Comparison of ENCODE assay signal across 20 cellular contexts in genomic region chr13:75264611-75265010, GRCh38.
"Had no signal": no experiment of that assay in that cellular context is flagged by ENCODE, and none has a peak within 500 bp of the region (broad histone marks: within the 10 kb centered on the region; RNA-seq: fewer than 3 reads in every experiment).

No MANE protein-coding gene starts in this region.

- ATAC-seq: activated CD4-positive, alpha-beta T cell treated with anti-CD3 and anti-CD28 coated beads for 36 hours; activated naive CD8-positive, alpha-beta T cell treated with anti-CD3 and anti-CD28 coated beads, Interleukin-2, amount 50 U/mL, for 24 hours; activated T-cell treated with anti-CD3 and anti-CD28 coated beads, Interleukin-2, amount 50 U/mL, for 72 hours; body of pancreas; heart left ventricle; left lobe of liver; lower lobe of right lung; stimulated activated naive CD8-positive, alpha-beta T cell treated with anti-CD3 and anti-CD28 coated beads, Interleukin-15, Interleukin-2, amounts not matched to agents 100 U/mL and 50 U/mL, for 24 hours; upper lobe of right lung had no signal

- H3K4me1 Mint-ChIP-seq: activated B cell treated with CpG ODN at 0.5 μM for 24 hours; activated CD4-positive, alpha-beta T cell treated with anti-CD3 and anti-CD28 coated beads for 36 hours; activated naive CD8-positive, alpha-beta T cell treated with anti-CD3 and anti-CD28 coated beads, Interleukin-2, amount 50 U/mL, for 24 hours; naive B cell had no signal

- H3K27me3 Mint-ChIP-seq: activated B cell treated with CpG ODN at 0.5 μM for 24 hours; activated CD4-positive, alpha-beta T cell treated with anti-CD3 and anti-CD28 coated beads for 36 hours had no signal

- H3K4me3 Mint-ChIP-seq: activated B cell treated with CpG ODN at 0.5 μM for 24 hours; activated CD4-positive, alpha-beta T cell treated with anti-CD3 and anti-CD28 coated beads for 36 hours; activated naive CD4-positive, alpha-beta T cell treated with anti-CD3 and anti-CD28 coated beads for 36 hours; activated naive CD8-positive, alpha-beta T cell treated with anti-CD3 and anti-CD28 coated beads, Interleukin-2, amount 50 U/mL, for 24 hours; activated T-cell treated with anti-CD3 and anti-CD28 coated beads, Interleukin-2, amount 50 U/mL, for 72 hours; naive B cell had no signal

- H3K27ac Mint-ChIP-seq: activated B cell treated with CpG ODN at 0.5 μM for 24 hours; activated CD4-positive, alpha-beta T cell treated with anti-CD3 and anti-CD28 coated beads for 36 hours; activated naive CD4-positive, alpha-beta T cell treated with anti-CD3 and anti-CD28 coated beads for 36 hours; activated naive CD8-positive, alpha-beta T cell treated with anti-CD3 and anti-CD28 coated beads, Interleukin-2, amount 50 U/mL, for 24 hours; activated T-cell treated with anti-CD3 and anti-CD28 coated beads, Interleukin-2, amount 50 U/mL, for 72 hours; naive B cell had no signal

- DNase-seq: activated B cell treated with CpG ODN at 0.5 μM for 24 hours; activated CD4-positive, alpha-beta T cell treated with anti-CD3 and anti-CD28 coated beads for 36 hours; activated CD4-positive, alpha-beta T cell treated with anti-CD3 and anti-CD28 coated beads, Interleukin-2, amount 50 U/mL, for 48 hours; activated effector memory CD4-positive, alpha-beta T cell treated with Interleukin-2 at 50 U/mL for 16 hours; activated naive CD4-positive, alpha-beta T cell treated with anti-CD3 and anti-CD28 coated beads for 36 hours; activated naive CD8-positive, alpha-beta T cell treated with anti-CD3 and anti-CD28 coated beads, Interleukin-2, amount 50 U/mL, for 24 hours; activated T-cell treated with anti-CD3 and anti-CD28 coated beads, Interleukin-2, amount 50 U/mL, for 72 hours; body of pancreas; heart left ventricle; kidney; lower lobe of right lung; naive B cell; stimulated activated CD4-positive, alpha-beta T cell treated with anti-CD3 and anti-CD28 coated beads, Interleukin-4, amount 100 ng/mL, for 4 hours; stimulated activated naive CD8-positive, alpha-beta T cell treated with anti-CD3 and anti-CD28 coated beads, Interleukin-15, Interleukin-2, amounts not matched to agents 100 U/mL and 50 U/mL, for 24 hours; T-helper 9 cell; thyroid gland; upper lobe of right lung had no signal

- H3K9me3 Mint-ChIP-seq: activated B cell treated with CpG ODN at 0.5 μM for 24 hours; activated naive CD4-positive, alpha-beta T cell treated with anti-CD3 and anti-CD28 coated beads for 36 hours; activated naive CD8-positive, alpha-beta T cell treated with anti-CD3 and anti-CD28 coated beads, Interleukin-2, amount 50 U/mL, for 24 hours; activated T-cell treated with anti-CD3 and anti-CD28 coated beads, Interleukin-2, amount 50 U/mL, for 72 hours had no signal

- H3K4me3 ChIP-seq: body of pancreas, cardiac muscle cell, heart left ventricle, lower lobe of right lung, prostate gland, thyroid gland, upper lobe of right lung had no signal

- H3K36me3 Mint-ChIP-seq: naive B cell had no signal

- FAIRE-seq: kidney had no signal
